In genomic region chr9:126116351-126117157, GRCh38 we compare ENCODE assay signal across 27 cellular contexts.
A peak's percentile ranks its signal among the peaks of the same experiment; 100 is the strongest.
DNase-seq lines count a peak whose midpoint lies in the region; TF ChIP-seq lines count a peak whose summit lies in the region.
"Had no signal": no experiment of that assay in that cellular context is flagged by ENCODE, and none has a peak within 500 bp of the region (broad histone marks: within the 10 kb centered on the region; RNA-seq: fewer than 3 reads in every experiment).

No MANE protein-coding gene starts in this region.

- TF ChIP-seq CTCF in WERI-Rb-1 (IDR thresholded peaks at IDR 0.05; ENCODE audit: low read depth, low read length) (no peak), vagina (IDR thresholded peaks at IDR 0.05) (no peak), uterus (IDR thresholded peaks at IDR 0.05) (no peak)

- intact Hi-C loops in vagina (cut with DNase I) = no loop called here
- intact Hi-C loops in uterus (cut with DNase I; ENCODE audit: low total_unique reads) = no loop called here

- peak overlapping the region; percentile 12 for H3K4me3 ChIP-seq in WERI-Rb-1 (ENCODE audit: low read depth, low read length)
- H3K4me3 ChIP-seq in vagina = no peak overlapping the region
- H3K4me3 ChIP-seq in uterus = no peak overlapping the region
- H3K4me3 ChIP-seq: ascending aorta, BLaER1, cardiac muscle cell, esophagus squamous epithelium, hepatocyte, thyroid gland had no signal

- H3K36me3 ChIP-seq in WERI-Rb-1 (no peaks in the 10 kb centered on the region), vagina (no peaks in the 10 kb centered on the region), uterus (no peaks in the 10 kb centered on the region)
- H3K36me3 ChIP-seq: ascending aorta, BLaER1, cardiac muscle cell, esophagus squamous epithelium, thyroid gland had no signal

- H3K27me3 ChIP-seq in WERI-Rb-1 (ENCODE audit: insufficient read depth, low read depth, severe bottlenecking) (peaks cover 47% of the 10 kb centered on the region), vagina (no peaks in the 10 kb centered on the region), uterus (no peaks in the 10 kb centered on the region)
- H3K27me3 ChIP-seq: ascending aorta, BLaER1, thyroid gland had no signal

- no peaks in the 10 kb centered on the region for H3K4me1 ChIP-seq in vagina
- H3K4me1 ChIP-seq in uterus = no peaks in the 10 kb centered on the region
- H3K4me1 ChIP-seq: ascending aorta, BLaER1, esophagus squamous epithelium, thyroid gland had no signal

- TF ChIP-seq POLR2A in vagina (IDR thresholded peaks at IDR 0.05) = no peak
- TF ChIP-seq POLR2A in uterus (IDR thresholded peaks at IDR 0.05) = no peak
- TF ChIP-seq POLR2A in erythroblast (IDR thresholded peaks at IDR 0.05; ENCODE audit: low read length) = no peak

- peak; percentile 13 for DNase-seq in activated effector memory CD4-positive, alpha-beta T cell treated with anti-CD3 and anti-CD28 coated beads, Interleukin-2, amount 50 U/mL, for 16 hours
- DNase-seq in activated effector memory CD4-positive, alpha-beta T cell treated with Interleukin-2 at 50 U/mL for 16 hours = no peak
- DNase-seq in WERI-Rb-1 (peak; percentile 81), mesenteric fat pad (ENCODE audit: low spot score) (peak; percentile 39), vagina (ENCODE audit: extremely low spot score in 2 of 2) (peak; percentile 52 to 93), uterus (no peak), amygdala (lab: John Stamatoyannopoulos, UW) (no peak), erythroblast (lab: John Stamatoyannopoulos, UW) (no peak)
- DNase-seq: ACHN; activated CD4-positive, alpha-beta T cell treated with anti-CD3 and anti-CD28 coated beads, Interleukin-2, amount 10 ng/mL, durations not matched to agents 7 days and 5 days; cortex of kidney; esophagus squamous epithelium; foreskin melanocyte; GDM1; mesenchymal stem cell; NCI-H1105 treated with DMSO at 0.1 percent for 48 hours; NCI-H2029; NCI-H226; NK-92 treated with Interleukin-12 subunit alpha and Interleukin-12 subunit beta, amount 100 ng/mL, for 24 hours; PC-3; stimulated activated naive CD8-positive, alpha-beta T cell treated with anti-CD3 and anti-CD28 coated beads, Interleukin-15, amount 100 ng/mL, for 72 hours; T1000; thyroid gland had no signal

- H3K27ac ChIP-seq in WERI-Rb-1 = no peak overlapping the region
- H3K27ac ChIP-seq in vagina = no peak overlapping the region
- no peak overlapping the region for H3K27ac ChIP-seq in uterus
- H3K27ac ChIP-seq: ascending aorta, BLaER1, cardiac muscle cell, esophagus squamous epithelium, hepatocyte, thyroid gland had no signal

- H3K9me3 ChIP-seq in WERI-Rb-1 (ENCODE audit: severe bottlenecking) = no peaks in the 10 kb centered on the region
- H3K9me3 ChIP-seq in vagina = no peaks in the 10 kb centered on the region
- no peaks in the 10 kb centered on the region for H3K9me3 ChIP-seq in uterus
- H3K9me3 ChIP-seq: ascending aorta, BLaER1, esophagus squamous epithelium, thyroid gland had no signal

Comparison
In these comparisons a context has a peak if more than half of its experiments do, and no peak if none do; other contexts are left out.
1. DNase-seq: peak in activated effector memory CD4-positive, alpha-beta T cell treated with anti-CD3 and anti-CD28 coated beads, Interleukin-2, amount 50 U/mL, for 16 hours (single experiment), WERI-Rb-1 (single experiment), mesenteric fat pad (single experiment) and vagina (2 of 2); none in activated effector memory CD4-positive, alpha-beta T cell treated with Interleukin-2 at 50 U/mL for 16 hours (single experiment), uterus (0 of 2), amygdala (0 of 56) and erythroblast (0 of 2).